In genomic region chr19:18901503-18901890, GRCh38 we compare ENCODE assay signal across 23 cellular contexts. TPM values are rescaled to one million over a fixed set of nuclear protein-coding genes. Genes with fewer than 3 reads are reported as not detected.
"Had no signal": no experiment of that assay in that cellular context is flagged by ENCODE, and none has a peak within 500 bp of the region (broad histone marks: within the 10 kb centered on the region; RNA-seq: fewer than 3 reads in every experiment).

No MANE protein-coding gene starts in this region.

- H3K27ac ChIP-seq: hepatocyte, left ventricle myocardium inferior, pancreas, prostate gland, sigmoid colon, spleen, tibial nerve, uterus had no signal

- H3K79me2 ChIP-seq: hepatocyte had no signal

- H3K36me3 ChIP-seq: uterus had no signal

- H3K27me3 ChIP-seq: pancreas, uterus had no signal

- H3K4me3 ChIP-seq: hepatocyte, left ventricle myocardium inferior, lung, pancreas, prostate gland, sigmoid colon, spleen, tibial nerve, uterus had no signal

- DNase-seq: islet precursor cell; left ventricle myocardium inferior; mesendoderm; naive thymus-derived CD4-positive, alpha-beta T cell; nucleus accumbens; pancreas; retina; right cardiac atrium; sigmoid colon; small intestine; spleen; stimulated activated CD4-positive, alpha-beta T cell treated with anti-CD3 and anti-CD28 coated beads, Interleukin-4, amount 100 ng/mL, for 24 hours; stimulated activated naive CD4-positive, alpha-beta T cell treated with Interleukin-2 at 50 U/mL for 16 hours; stimulated activated naive CD8-positive, alpha-beta T cell treated with anti-CD3 and anti-CD28 coated beads, Interleukin-15, amount 100 ng/mL, for 72 hours; substantia nigra; uterus had no signal

- H3K4me1 ChIP-seq: pancreas, prostate gland had no signal

- FAIRE-seq: pancreas, small intestine had no signal

- ATAC-seq: naive thymus-derived CD4-positive, alpha-beta T cell; natural killer cell treated with Interleukin-12 subunit alpha and Interleukin-12 subunit beta and Interleukin-15 and Interleukin-18, amount 100 ng/mL, for 72 hours; pancreas; right cardiac atrium; stimulated activated memory B cell treated with anti-CD40 and anti-IgM and Interleukin-4, amounts not matched to agents 10 μg/mL and 1 μg/mL and 100 μg/mL, for 72 hours; stimulated activated naive CD8-positive, alpha-beta T cell treated with anti-CD3 and anti-CD28 coated beads, Interleukin-15, amount 100 ng/mL, for 72 hours had no signal

- H3K9me3 ChIP-seq: left ventricle myocardium inferior, pancreas, prostate gland, sigmoid colon, spleen, tibial nerve, uterus had no signal

- H2AFZ ChIP-seq: hepatocyte had no signal

- H3K4me2 ChIP-seq: hepatocyte had no signal

RNA-seq across cellular contexts. Expression of gene CERS1, which starts 5.5 kb away (rescaled TPM):
- total RNA-seq: mononuclear cell; naive thymus-derived CD4-positive, alpha-beta T cell; natural killer cell treated with Interleukin-12 subunit alpha and Interleukin-12 subunit beta and Interleukin-15 and Interleukin-18, amount 100 ng/mL, for 72 hours had no signal
- polyA plus RNA-seq: naive thymus-derived CD4-positive, alpha-beta T cell had no signal

RNA-seq across cellular contexts. Expression of gene HOMER3, which starts 39.5 kb away (rescaled TPM):
- polyA plus RNA-seq: naive thymus-derived CD4-positive, alpha-beta T cell had no signal
